ENCODE assay signal across 24 cellular contexts in genomic region chr20:54502179-54502578, GRCh38. TPM values are rescaled to one million over a fixed set of nuclear protein-coding genes. Genes with fewer than 3 reads are reported as not detected.
DNase-seq lines count a peak whose midpoint lies in the region; ATAC-seq, FAIRE-seq and TF ChIP-seq lines count a peak whose summit lies in the region.
"Had no signal": no experiment of that assay in that cellular context is flagged by ENCODE, and none has a peak within 500 bp of the region (broad histone marks: within the 10 kb centered on the region; RNA-seq: fewer than 3 reads in every experiment).

No MANE protein-coding gene starts in this region.

- no peak overlapping the region for H3K4ac ChIP-seq in IMR-90 (ENCODE audit: low read depth, low read length)

- no peaks in the 10 kb centered on the region for H3K9me2 ChIP-seq in SK-N-SH

- in situ Hi-C loops in IMR-90 (cut with MboI; ENCODE audit: low sequenced_read_pairs) = no loop called here

- no peak overlapping the region for H2BK20ac ChIP-seq in IMR-90 (ENCODE audit: low read depth, low read length)

- H3K4me1 ChIP-seq in A549 (no peaks in the 10 kb centered on the region), IMR-90 (ENCODE audit: control insufficient read depth, insufficient read depth, low read length) (no peaks in the 10 kb centered on the region), SK-N-SH (ENCODE audit: control insufficient read depth in 1 of 2, insufficient read depth in 2 of 2, low read depth in 1 of 2, low read length in 1 of 2) (peaks cover 0 to 14% of the 10 kb centered on the region in 2 experiments; a peak in 1 of 4 replicates)
- H3K4me1 ChIP-seq: SJSA1 had no signal

- H3K79me1 ChIP-seq in IMR-90 (ENCODE audit: low read depth in 1 of 2, low read length in 2 of 2) = no peaks in the 10 kb centered on the region

- no peak overlapping the region for H3K27ac ChIP-seq in A549
- H3K27ac ChIP-seq in IMR-90 (ENCODE audit: insufficient read depth, low read length) = no peak overlapping the region
- H3K27ac ChIP-seq in SK-N-SH (ENCODE audit: low read depth in 2 of 2, low read length in 1 of 2) = peak overlapping the region in 1 of 2 experiments; percentile 76; a peak in 2 of 4 replicates
- H3K27ac ChIP-seq: 22Rv1, SJSA1 had no signal

- H3K27me3 ChIP-seq in IMR-90 (ENCODE audit: control insufficient read depth, insufficient read depth, low read length) (no peaks in the 10 kb centered on the region), SK-N-SH (ENCODE audit: insufficient read depth) (no peaks in the 10 kb centered on the region)
- H3K27me3 ChIP-seq: SJSA1 had no signal

- ATAC-seq in A549 (no peak), IMR-90 (ENCODE audit: low read depth) (peak; percentile 11; the same call in 1 of the 2 replicates), sciatic nerve (no peak)
- ATAC-seq: GM23338 had no signal

- peaks cover 12% of the 10 kb centered on the region for H3F3A ChIP-seq in SK-N-SH (replicated peaks; ENCODE audit: insufficient read depth)

- no peak for TF ChIP-seq EP300 in A549 (IDR thresholded peaks at IDR 0.05)
- no peak for TF ChIP-seq EP300 in SK-N-SH (IDR thresholded peaks at IDR 0.05; ENCODE audit: borderline replicate concordance in 1 of 2, low read depth in 1 of 2, low read length in 1 of 2)

- H3K56ac ChIP-seq in IMR-90 (ENCODE audit: extremely low read depth, insufficient read depth, low read length) = no peak overlapping the region

- H3K4me3 ChIP-seq in A549 = no peak overlapping the region
- no peak overlapping the region for H3K4me3 ChIP-seq in IMR-90 (ENCODE audit: insufficient read depth, low read depth, low read length)
- H3K4me3 ChIP-seq in SK-N-SH (ENCODE audit: low read depth in 2 of 2, low read length in 1 of 2) = no peak overlapping the region
- H3K4me3 ChIP-seq: GM23338, SJSA1 had no signal

- no TSS peak for BruUV-seq in IMR-90 (replicated peaks; lab: Mats Ljungman, UMichigan)

- H2BK120ac ChIP-seq in IMR-90 (ENCODE audit: low read depth, low read length) = no peak overlapping the region

- no peak for TF ChIP-seq RAD21 in A549 (conservative IDR thresholded peaks at IDR 0.05 in 1 of 2, IDR thresholded peaks at IDR 0.05 in 1 of 2)
- TF ChIP-seq RAD21 in IMR-90 (IDR thresholded peaks at IDR 0.05; ENCODE audit: low read length) = no peak
- no peak for TF ChIP-seq RAD21 in SK-N-SH (IDR thresholded peaks at IDR 0.05; ENCODE audit: low read length)

- no peak overlapping the region for H2BK15ac ChIP-seq in IMR-90 (ENCODE audit: low read depth, low read length)

- H4K20me1 ChIP-seq in IMR-90 (ENCODE audit: insufficient read depth, low read length) = no peaks in the 10 kb centered on the region
- peaks cover 4% of the 10 kb centered on the region; the same call in 1 of the 2 replicates for H4K20me1 ChIP-seq in SK-N-SH (ENCODE audit: insufficient read depth)

- H2AFZ ChIP-seq in IMR-90 (replicated peaks; ENCODE audit: low read length, poor library complexity) (no peak overlapping the region), SK-N-SH (ENCODE audit: low read depth) (no peak overlapping the region)
- H2AFZ ChIP-seq: GM23338 had no signal

- H3K18ac ChIP-seq in IMR-90 (ENCODE audit: low read depth, low read length) = no peak overlapping the region

- H3K9me1 ChIP-seq in IMR-90 (ENCODE audit: insufficient read depth, low read length) = no peaks in the 10 kb centered on the region

- no peak overlapping the region for H4K5ac ChIP-seq in IMR-90 (ENCODE audit: low read depth, low read length)

- POLR2A ChIA-PET in A549 (lab: Yijun Ruan, JAX) (no interaction called here), IMR-90 (lab: Charles Lee; ENCODE audit: unreplicated experiment) (no interaction called here), SK-N-SH (lab: Yijun Ruan, JAX) (no interaction called here)

- WGBS in A549 (ENCODE audit: missing lambda C conversion rate) = 18% methylated on average over 4 of the region's 4 CpGs
- no CpG with 5 or more reads among the region's 4 CpGs for WGBS in IMR-90 (ENCODE audit: extremely low coverage in 2 of 2, insufficient read length in 1 of 2), 2 experiments
- 2% methylated on average over 4 of the region's 4 CpGs for WGBS in SK-N-SH (ENCODE audit: low lambda C conversion rate)

- no peaks in the 10 kb centered on the region for H3K36me3 ChIP-seq in IMR-90 (ENCODE audit: control insufficient read depth, insufficient read depth, low read length)
- no peaks in the 10 kb centered on the region for H3K36me3 ChIP-seq in SK-N-SH (replicated peaks in 1 of 2; ENCODE audit: control insufficient read depth in 1 of 2, insufficient read depth in 2 of 2, low read length in 1 of 2)
- H3K36me3 ChIP-seq: SJSA1 had no signal

- H3K9ac ChIP-seq in IMR-90 (ENCODE audit: low read depth, low read length) (no peak overlapping the region), SK-N-SH (no peak overlapping the region)

- no peak overlapping the region for H2BK5ac ChIP-seq in IMR-90 (ENCODE audit: low read depth, low read length, poor library complexity, severe bottlenecking)

- H3K23ac ChIP-seq in IMR-90 (ENCODE audit: low read depth, low read length) = no peak overlapping the region

- no peak for TF ChIP-seq POLR2A in A549 (IDR thresholded peaks at IDR 0.05; ENCODE audit: low read length)
- TF ChIP-seq POLR2A in IMR-90 (IDR thresholded peaks at IDR 0.05; ENCODE audit: low read depth, low read length) = no peak

- CTCF ChIA-PET in A549 (lab: Yijun Ruan, JAX) (no interaction called here), IMR-90 (lab: Yijun Ruan, JAX) (no interaction called here), SK-N-SH (lab: Yijun Ruan, JAX) (no interaction called here)

- no peak overlapping the region for H4K91ac ChIP-seq in IMR-90 (ENCODE audit: insufficient read depth, low read depth, low read length)

- peak; percentile 28 for FAIRE-seq in A549 (lab: Jason Lieb, UNC)
- FAIRE-seq: D721Med had no signal

- DNase-seq in A549 (ENCODE audit: low read depth in 1 of 2, low spot score in 1 of 2) (no peak), IMR-90 (peak; percentile 33), SK-N-SH (no peak), kidney tubule cell (ENCODE audit: low spot score) (peak; percentile 13), sciatic nerve (ENCODE audit: low spot score) (no peak), NCI-H2081 treated with DMSO at 0.1 percent for 48 hours (lab: John Stamatoyannopoulos, UW) (no peak)
- DNase-seq in activated naive CD4-positive, alpha-beta T cell treated with Interleukin-2 at 50 U/mL for 16 hours = no peak
- DNase-seq: ACHN, H9, KG1, NCI-H1092, NCI-H1417 treated with DMSO at 0.1 percent for 48 hours, NCI-H1694 treated with DMSO at 0.1 percent for 48 hours, NCI-H2081, NCI-H2171, NCI-H345, NCI-H524 treated with DMSO at 0.1 percent for 48 hours, NCI-H774, Right ventricle myocardium superior had no signal

- H2AK5ac ChIP-seq in IMR-90 (ENCODE audit: low read depth, low read length) = no peak overlapping the region

- H3K9me3 ChIP-seq in A549 = no peaks in the 10 kb centered on the region
- H3K9me3 ChIP-seq in IMR-90 (ENCODE audit: control insufficient read depth, insufficient read depth, low read length) = peaks cover 2% of the 10 kb centered on the region; the same call in 1 of the 2 replicates
- H3K9me3 ChIP-seq in SK-N-SH = no peaks in the 10 kb centered on the region
- H3K9me3 ChIP-seq: SJSA1 had no signal

- H3K14ac ChIP-seq in IMR-90 (replicated peaks; ENCODE audit: low read depth, low read length) = no peak overlapping the region

- H3K4me2 ChIP-seq in A549 (no peak overlapping the region), IMR-90 (ENCODE audit: low read depth, low read length) (no peak overlapping the region), SK-N-SH (peak overlapping the region; percentile 29)
- H3K4me2 ChIP-seq: GM23338 had no signal

- intact Hi-C loops in IMR-90 (cut with micrococcal nuclease) = no loop called here
- intact Hi-C loops in sciatic nerve (cut with DNase I) = no loop called here

- no peak overlapping the region for H2AK9ac ChIP-seq in IMR-90 (replicated peaks; ENCODE audit: low read depth, low read length, poor library complexity)

- dilution Hi-C loops in IMR-90 (cut with HindIII; ENCODE audit: low sequenced_read_pairs, unreplicated experiment) = no loop called here

- H3K79me2 ChIP-seq in SK-N-SH (ENCODE audit: insufficient read depth) = peaks cover 36% of the 10 kb centered on the region

- TF ChIP-seq CTCF in A549 (IDR thresholded peaks at IDR 0.05) (no peak), IMR-90 (conservative IDR thresholded peaks at IDR 0.05; ENCODE audit: low read depth, low read length) (no peak), SK-N-SH (IDR thresholded peaks at IDR 0.05) (no peak)

- no peak overlapping the region for H4K8ac ChIP-seq in IMR-90 (ENCODE audit: low read depth in 2 of 2, low read length in 2 of 2)

TF ChIP-seq in IMR-90, 13 proteins besides CTCF, POLR2A, EP300 and RAD21 (continues in another document):
- TF ChIP-seq NFE2L2 (IDR thresholded peaks at IDR 0.05; ENCODE audit: low read depth, low read length) (no peak), RFX5 (IDR thresholded peaks at IDR 0.05; ENCODE audit: low read depth, low read length) (no peak), SMC3 (IDR thresholded peaks at IDR 0.05; ENCODE audit: low read depth, low read length) (no peak), CHD1 (IDR thresholded peaks at IDR 0.05; ENCODE audit: low read depth, low read length) (no peak), MXI1 (IDR thresholded peaks at IDR 0.05; ENCODE audit: borderline replicate concordance, low read depth, low read length) (no peak), FOS (IDR thresholded peaks at IDR 0.05; ENCODE audit: low read depth, low read length) (no peak)

TF ChIP-seq in SK-N-SH, 30 proteins besides CTCF, POLR2A, EP300 and RAD21:
- 0 out of 2 replicates have a peak, but pooled peaks have one; percentile 10 for TF ChIP-seq JUND (IDR thresholded peaks at IDR 0.05)
- no peak for TF ChIP-seq ELF1 (IDR thresholded peaks at IDR 0.05)
- TF ChIP-seq FOSL2 (IDR thresholded peaks at IDR 0.05; ENCODE audit: borderline replicate concordance, low read depth) = peak; percentile 37; the same call in 1 of the 2 replicates

RNA-seq across cellular contexts. Expression of gene DOK5, which starts 26.8 kb away (rescaled TPM):
- polyA plus RNA-seq in A549 (2011; rRNA removed) (not detected in 2 replicates), A549 (2017; fragmentation: RNase III; extraction: RNeasy Plus Mini Kit Qiagen cat#74134 plus additional on column Dnase treatment) (not detected in 3 replicates), IMR-90 (2012; rRNA removed) (2.7 and 2.8 TPM in 2 replicates), SK-N-SH (2012; rRNA removed) (12.3 and 12.4 TPM in 2 replicates)
- polyA plus RNA-seq in A549 (2012; cell fraction: cytosol; rRNA removed) = not detected in 2 replicates
- not detected in 2 replicates for polyA plus RNA-seq in A549 (2012; cell fraction: nucleus; rRNA removed)
- not detected in 2 replicates for polyA minus RNA-seq in A549 (2011; rRNA and poly(A)+ RNA removed)
- total RNA-seq in IMR-90 (2012; rRNA removed) (3.9 and 4.2 TPM in 2 replicates), sciatic nerve (13.6 TPM)
- polyA plus RNA-seq in IMR-90 (2012; cell fraction: cytosol; rRNA removed) = 2.3 and 4.8 TPM in 2 replicates
- polyA plus RNA-seq in IMR-90 (2012; cell fraction: nucleus; rRNA removed; ENCODE audit: low replicate concordance) = 1.1 and 1.4 TPM in 2 replicates
- 13.5 and 13.9 TPM in 2 replicates for polyA plus RNA-seq in SK-N-SH (2012; cell fraction: cytosol; rRNA removed)
- polyA plus RNA-seq in SK-N-SH (2012; cell fraction: nucleus; rRNA removed) = 8.9 and 11.0 TPM in 2 replicates
- total RNA-seq: RPMI7951 had no signal

Comparison
In these comparisons a context has a peak if more than half of its experiments do, and no peak if none do; other contexts are left out.
1. DNase-seq: peak in IMR-90 (single experiment) and kidney tubule cell (single experiment); none in A549 (0 of 2), SK-N-SH (single experiment), sciatic nerve (single experiment), activated naive CD4-positive, alpha-beta T cell treated with Interleukin-2 at 50 U/mL for 16 hours (single experiment) and NCI-H2081 treated with DMSO at 0.1 percent for 48 hours (single experiment).
2. Of the 12 proteins assayed by ChIP-seq in both A549 and SK-N-SH: peak only in A549: none; only in SK-N-SH: FOSL2; in both: none; in neither: 11.